8 cellular contexts compared by ENCODE assay signal in the genomic region with DNA sequence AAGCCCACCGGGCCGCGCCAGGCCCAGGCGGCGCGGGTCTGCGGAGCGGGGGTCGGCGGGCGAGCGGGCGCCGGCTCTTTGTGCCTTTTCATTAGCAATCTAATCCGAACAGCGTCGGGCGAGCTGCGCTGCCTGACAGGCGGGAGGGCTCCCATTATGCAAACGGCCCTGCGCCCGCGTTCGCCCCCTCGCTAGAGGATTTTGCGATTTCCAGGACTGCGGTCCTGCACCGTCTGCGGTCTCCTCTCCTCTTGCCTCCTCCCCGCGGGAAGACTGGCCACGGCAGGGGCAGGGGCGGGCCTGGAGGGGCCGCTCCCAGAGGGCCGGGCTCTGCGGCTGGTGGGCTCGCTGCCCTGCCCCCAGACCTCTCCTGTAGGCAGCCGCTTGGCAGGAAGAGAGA. TPM values are rescaled to one million over a fixed set of nuclear protein-coding genes. Genes with fewer than 3 reads are reported as not detected.
A peak's percentile ranks its signal among the peaks of the same experiment; 100 is the strongest.
DNase-seq lines count a peak whose midpoint lies in the region; ATAC-seq and TF ChIP-seq lines count a peak whose summit lies in the region.
"Not testable (repeated sequence)": the region's sequence is repeated elsewhere in the genome, so short reads cannot be mapped to it uniquely, and the experiment has no call there.

No MANE protein-coding gene starts in this region.

- H3K4me3 ChIP-seq in Caco-2 (ENCODE audit: low read depth, low read length) (peak overlapping the region; percentile 46), adrenal gland (peak overlapping the region in 1 of 4 donors; percentile 45)

- CTCF ChIA-PET in Caco-2 (lab: Charles Lee); T-cell (lab: Charles Lee): not testable (repeated sequence)

- not testable (repeated sequence) for H3K36me3 ChIP-seq in Caco-2 (ENCODE audit: control insufficient read depth, insufficient read depth, low read length); adrenal gland (replicated peaks in 1 of 2)

- BruUV-seq in Caco-2 (replicated peaks; lab: Mats Ljungman, UMichigan): not testable (repeated sequence)

- not testable (repeated sequence) for H3K27me3 Mint-ChIP-seq in Caco-2 (ENCODE audit: insufficient read depth, unreplicated experiment); T-cell; nephron (ENCODE audit: low read depth); stimulated activated naive B cell treated with anti-CD40 and anti-IgM and Interleukin-4, amounts not matched to agents 10 μg/mL and 1 μg/mL and 100 μg/mL, for 72 hours

- H3K27ac Mint-ChIP-seq in Caco-2 (ENCODE audit: unreplicated experiment); T-cell; nephron; stimulated activated naive B cell treated with anti-CD40 and anti-IgM and Interleukin-4, amounts not matched to agents 10 μg/mL and 1 μg/mL and 100 μg/mL, for 72 hours: not testable (repeated sequence)

- H3K4me1 ChIP-seq in Caco-2; adrenal gland (replicated peaks in 1 of 2): not testable (repeated sequence)

- H3K36me3 Mint-ChIP-seq in Caco-2 (ENCODE audit: insufficient read depth, unreplicated experiment); T-cell; nephron (ENCODE audit: low read depth); stimulated activated naive B cell treated with anti-CD40 and anti-IgM and Interleukin-4, amounts not matched to agents 10 μg/mL and 1 μg/mL and 100 μg/mL, for 72 hours: not testable (repeated sequence)

- H3K9me3 Mint-ChIP-seq in Caco-2 (ENCODE audit: unreplicated experiment); T-cell; nephron; stimulated activated naive B cell treated with anti-CD40 and anti-IgM and Interleukin-4, amounts not matched to agents 10 μg/mL and 1 μg/mL and 100 μg/mL, for 72 hours: not testable (repeated sequence)

- not testable (repeated sequence) for H3K27me3 ChIP-seq in Caco-2 (replicated peaks; ENCODE audit: control insufficient read depth, insufficient read depth, low read length); adrenal gland

- TF ChIP-seq POLR2A in adrenal gland (IDR thresholded peaks at IDR 0.05): not testable (repeated sequence)

- intact Hi-C loops in Caco-2 (cut with micrococcal nuclease; ENCODE audit: unreplicated experiment); adrenal gland (cut with DNase I); head of caudate nucleus (cut with DNase I): not testable (repeated sequence)

- POLR2A ChIA-PET in Caco-2 (lab: Charles Lee); T-cell (lab: Charles Lee): not testable (repeated sequence)

- not testable (repeated sequence) for H3K27ac ChIP-seq in adrenal gland

- TF ChIP-seq CTCF in Caco-2 (IDR thresholded peaks at IDR 0.05; ENCODE audit: insufficient read depth in 1 of 2, low read depth in 1 of 2, low read length in 1 of 2, severe bottlenecking in 1 of 2, unreplicated experiment in 1 of 2); adrenal gland (IDR thresholded peaks at IDR 0.05); nephron (IDR thresholded peaks at IDR 0.05; ENCODE audit: unreplicated experiment in 3 of 3): not testable (repeated sequence)

- DNase-seq in Caco-2 (peak; percentile 47 to 63), T-cell (peak in 5 of 34 experiments; percentile 3 to 13 (median 9)), adrenal gland (peak in 5 of 7 donors; percentile 14 to 54 (median 21)), head of caudate nucleus (peak in 27 of 42 donors; percentile 1 to 56 (median 19))
- DNase-seq in stimulated activated naive B cell treated with anti-CD40 and anti-IgM and Interleukin-4, amounts not matched to agents 10 μg/mL and 1 μg/mL and 100 μg/mL, for 72 hours: not testable (repeated sequence)

- H3K4me3 Mint-ChIP-seq in Caco-2 (ENCODE audit: unreplicated experiment): not testable (repeated sequence)
- H3K4me3 Mint-ChIP-seq in T-cell (peak overlapping the region in 2 of 3 donors; percentile 31 to 41), nephron (peak overlapping the region; percentile 73 to 82 (median 80))
- peak overlapping the region; percentile 59 to 68 for H3K4me3 Mint-ChIP-seq in stimulated activated naive B cell treated with anti-CD40 and anti-IgM and Interleukin-4, amounts not matched to agents 10 μg/mL and 1 μg/mL and 100 μg/mL, for 72 hours

- ATAC-seq in GM21723 (IDR thresholded peaks at IDR 0.05; ENCODE audit: unreplicated experiment) (peak; percentile 9), HG03196 (IDR thresholded peaks at IDR 0.05; ENCODE audit: unreplicated experiment) (peak; percentile 20), T-cell (replicated peaks in 1 of 4) (peak; percentile 0 to 15 (median 10))
- peak; percentile 26 to 38 for ATAC-seq in stimulated activated naive B cell treated with anti-CD40 and anti-IgM and Interleukin-4, amounts not matched to agents 10 μg/mL and 1 μg/mL and 100 μg/mL, for 72 hours (replicated peaks)

- WGBS in adrenal gland, 4 donors: 0 to 1% (median 1%) methylated on average over 9 to 16 of the region's 39 CpGs; no CpG with 5 or more reads in 1 of the 4 donors

- H3K4me1 Mint-ChIP-seq in Caco-2 (ENCODE audit: low read depth, unreplicated experiment); T-cell; nephron; stimulated activated naive B cell treated with anti-CD40 and anti-IgM and Interleukin-4, amounts not matched to agents 10 μg/mL and 1 μg/mL and 100 μg/mL, for 72 hours: not testable (repeated sequence)

- H3K9me3 ChIP-seq in Caco-2; adrenal gland (replicated peaks in 1 of 3): not testable (repeated sequence)

RNA-seq across cellular contexts. Expression of gene HIC2, which starts 0.6 kb away (rescaled TPM):
- total RNA-seq in Caco-2 (2022) (45.8 and 48.4 TPM in 2 replicates), T-cell (10 to 100 TPM in 2 of 5 donors, 1 to 10 TPM in 3; 8.8 to 12.1 (median 10.0) TPM), adrenal gland (1 to 10 TPM; 1.8 to 3.8 (median 2.5) TPM)
- 1 to 10 TPM in 1 of 3 donors, under 1 TPM in 2; 0.57 to 2.7 (median 0.94) TPM for polyA plus RNA-seq in adrenal gland

RNA-seq across cellular contexts. Expression of gene RIMBP3B, which starts 34.3 kb away (rescaled TPM):
- not detected in 2 replicates for total RNA-seq in Caco-2 (2022)
- 1 to 10 TPM in 3 of 5 donors, under 1 TPM in 2; 0.14 to 3.9 (median 1.4) TPM for total RNA-seq in T-cell
- total RNA-seq in adrenal gland: under 1 TPM in 3 of 8 donors, not detected in 5; 0.06 to 0.31 (median 0.11) TPM
- under 1 TPM in 2 of 3 donors, not detected in 1; 0.03 to 0.13 TPM for polyA plus RNA-seq in adrenal gland

RNA-seq across cellular contexts. Expression of gene TMEM191C, which starts 49.4 kb away (rescaled TPM):
- 7.5 and 8.5 TPM in 2 replicates for total RNA-seq in Caco-2 (2022)
- 10 to 100 TPM in 1 of 5 donors, 1 to 10 TPM in 4; 2.6 to 10.3 (median 5.4) TPM for total RNA-seq in T-cell
- total RNA-seq in adrenal gland: 1 to 10 TPM in 2 of 8 donors, under 1 TPM in 4, not detected in 2; 0.14 to 2.4 (median 0.96) TPM
- 1 to 10 TPM in 2 of 3 donors, under 1 TPM in 1; 0.35 to 4.1 (median 3.6) TPM for polyA plus RNA-seq in adrenal gland
